Comparison of ENCODE assay signal across 1 cellular context in genomic region chr19:14136509-14137281, GRCh38.
TF ChIP-seq lines count a peak whose summit lies in the region.

Gene ASF1B, minus strand, starts transcription at chr19:14136589. Its CDS starts 133 bp downstream, at chr19:14136456.

TF ChIP-seq in HepG2, 621 proteins besides CTCF, POLR2A, EP300 and RAD21 (continued from another document and continues in another):
- peak; percentile 93 for TF ChIP-seq SP2 (CRISPR knock-in tag; IDR thresholded peaks at IDR 0.05)
- no peak for TF ChIP-seq SOX6 (IDR thresholded peaks at IDR 0.05)
- peak; percentile 50 for TF ChIP-seq SOX6 (CRISPR knock-in tag; IDR thresholded peaks at IDR 0.05)
- peak; percentile 69; the same call in 1 of the 2 replicates for TF ChIP-seq ZNF446 (CRISPR knock-in tag; IDR thresholded peaks at IDR 0.05)
- TF ChIP-seq NBN (conservative IDR thresholded peaks at IDR 0.05), result no peak
- peak; percentile 88; the same call in 1 of the 2 replicates for TF ChIP-seq ZNF235 (CRISPR knock-in tag; IDR thresholded peaks at IDR 0.05; ENCODE audit: borderline replicate concordance)
- TF ChIP-seq ZNF430 (CRISPR knock-in tag; IDR thresholded peaks at IDR 0.05), result peak; percentile 39; the same call in 1 of the 2 replicates
- no peak for TF ChIP-seq SATB2 (CRISPR knock-in tag; IDR thresholded peaks at IDR 0.05)
- TF ChIP-seq ZBTB34 (CRISPR knock-in tag; IDR thresholded peaks at IDR 0.05), result peak; percentile 71; the same call in 1 of the 2 replicates
- peak; percentile 56; the same call in 1 of the 2 replicates for TF ChIP-seq RXRB (CRISPR knock-in tag; IDR thresholded peaks at IDR 0.05; ENCODE audit: borderline replicate concordance)
- TF ChIP-seq ZNF768 (CRISPR knock-in tag; IDR thresholded peaks at IDR 0.05), result 0 out of 2 replicates have a peak, but pooled peaks have one; percentile 17
- TF ChIP-seq TMF1 (CRISPR knock-in tag; IDR thresholded peaks at IDR 0.05; ENCODE audit: low read depth), result peak; percentile 44; the same call in 1 of the 2 replicates
- peak; percentile 89 for TF ChIP-seq CSRNP1 (CRISPR knock-in tag; IDR thresholded peaks at IDR 0.05)
- TF ChIP-seq MAZ (IDR thresholded peaks at IDR 0.05; ENCODE audit: borderline replicate concordance, low read depth, low read length), result peak; percentile 56; the same call in 1 of the 2 replicates
- TF ChIP-seq MAZ (CRISPR knock-in tag; IDR thresholded peaks at IDR 0.05; ENCODE audit: low read depth), result no peak
- TF ChIP-seq ZNF367 (CRISPR knock-in tag; IDR thresholded peaks at IDR 0.05; ENCODE audit: borderline replicate concordance), result peak; percentile 68; the same call in 1 of the 2 replicates
- TF ChIP-seq, protein P1, sequence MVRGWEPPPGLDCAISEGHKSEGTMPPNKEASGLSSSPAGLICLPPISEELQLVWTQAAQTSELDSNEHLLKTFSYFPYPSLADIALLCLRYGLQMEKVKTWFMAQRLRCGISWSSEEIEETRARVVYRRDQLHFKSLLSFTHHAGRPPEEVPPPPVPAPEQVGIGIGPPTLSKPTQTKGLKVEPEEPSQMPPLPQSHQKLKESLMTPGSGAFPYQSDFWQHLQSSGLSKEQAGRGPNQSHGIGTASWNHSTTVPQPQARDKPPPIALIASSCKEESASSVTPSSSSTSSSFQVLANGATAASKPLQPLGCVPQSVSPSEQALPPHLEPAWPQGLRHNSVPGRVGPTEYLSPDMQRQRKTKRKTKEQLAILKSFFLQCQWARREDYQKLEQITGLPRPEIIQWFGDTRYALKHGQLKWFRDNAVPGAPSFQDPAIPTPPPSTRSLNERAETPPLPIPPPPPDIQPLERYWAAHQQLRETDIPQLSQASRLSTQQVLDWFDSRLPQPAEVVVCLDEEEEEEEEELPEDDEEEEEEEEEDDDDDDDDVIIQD (CRISPR knock-in tag; IDR thresholded peaks at IDR 0.05; ENCODE audit: low read depth), result peak; percentile 66
- TF ChIP-seq ZNF761 (CRISPR knock-in tag; conservative IDR thresholded peaks at IDR 0.05), result 0 out of 2 replicates have a peak, but pooled peaks have one; percentile 26
- TF ChIP-seq, protein P2, sequence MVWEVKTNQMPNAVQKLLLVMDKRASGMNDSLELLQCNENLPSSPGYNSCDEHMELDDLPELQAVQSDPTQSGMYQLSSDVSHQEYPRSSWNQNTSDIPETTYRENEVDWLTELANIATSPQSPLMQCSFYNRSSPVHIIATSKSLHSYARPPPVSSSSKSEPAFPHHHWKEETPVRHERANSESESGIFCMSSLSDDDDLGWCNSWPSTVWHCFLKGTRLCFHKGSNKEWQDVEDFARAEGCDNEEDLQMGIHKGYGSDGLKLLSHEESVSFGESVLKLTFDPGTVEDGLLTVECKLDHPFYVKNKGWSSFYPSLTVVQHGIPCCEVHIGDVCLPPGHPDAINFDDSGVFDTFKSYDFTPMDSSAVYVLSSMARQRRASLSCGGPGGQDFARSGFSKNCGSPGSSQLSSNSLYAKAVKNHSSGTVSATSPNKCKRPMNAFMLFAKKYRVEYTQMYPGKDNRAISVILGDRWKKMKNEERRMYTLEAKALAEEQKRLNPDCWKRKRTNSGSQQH (CRISPR knock-in tag; IDR thresholded peaks at IDR 0.05; ENCODE audit: low read depth), result peak; percentile 83; the same call in 1 of the 2 replicates
- TF ChIP-seq ZNF788 (CRISPR knock-in tag; IDR thresholded peaks at IDR 0.05; ENCODE audit: borderline replicate concordance), result peak; percentile 16; the same call in 1 of the 2 replicates
- TF ChIP-seq CHCHD3 (CRISPR knock-in tag; IDR thresholded peaks at IDR 0.05), result 0 out of 2 replicates have a peak, but pooled peaks have one; percentile 23
- TF ChIP-seq, protein P3, sequence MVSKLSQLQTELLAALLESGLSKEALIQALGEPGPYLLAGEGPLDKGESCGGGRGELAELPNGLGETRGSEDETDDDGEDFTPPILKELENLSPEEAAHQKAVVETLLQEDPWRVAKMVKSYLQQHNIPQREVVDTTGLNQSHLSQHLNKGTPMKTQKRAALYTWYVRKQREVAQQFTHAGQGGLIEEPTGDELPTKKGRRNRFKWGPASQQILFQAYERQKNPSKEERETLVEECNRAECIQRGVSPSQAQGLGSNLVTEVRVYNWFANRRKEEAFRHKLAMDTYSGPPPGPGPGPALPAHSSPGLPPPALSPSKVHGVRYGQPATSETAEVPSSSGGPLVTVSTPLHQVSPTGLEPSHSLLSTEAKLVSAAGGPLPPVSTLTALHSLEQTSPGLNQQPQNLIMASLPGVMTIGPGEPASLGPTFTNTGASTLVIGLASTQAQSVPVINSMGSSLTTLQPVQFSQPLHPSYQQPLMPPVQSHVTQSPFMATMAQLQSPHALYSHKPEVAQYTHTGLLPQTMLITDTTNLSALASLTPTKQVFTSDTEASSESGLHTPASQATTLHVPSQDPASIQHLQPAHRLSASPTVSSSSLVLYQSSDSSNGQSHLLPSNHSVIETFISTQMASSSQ (IDR thresholded peaks at IDR 0.05; ENCODE audit: low read depth), result no peak
- TF ChIP-seq, protein P3 (CRISPR knock-in tag; IDR thresholded peaks at IDR 0.05; ENCODE audit: borderline replicate concordance), result no peak; the same call in 1 of the 2 replicates
- peak; percentile 87 for TF ChIP-seq THAP11 (CRISPR knock-in tag; IDR thresholded peaks at IDR 0.05)
- no peak for TF ChIP-seq ZNF570 (CRISPR knock-in tag; IDR thresholded peaks at IDR 0.05; ENCODE audit: borderline replicate concordance)
- peak; percentile 76 for TF ChIP-seq ZNF605 (CRISPR knock-in tag; IDR thresholded peaks at IDR 0.05)
- TF ChIP-seq TRIM22 (IDR thresholded peaks at IDR 0.05), result no peak
- TF ChIP-seq NPAS2 (CRISPR knock-in tag; IDR thresholded peaks at IDR 0.05; ENCODE audit: borderline replicate concordance), result no peak
- peak; percentile 24; the same call in 1 of the 2 replicates for TF ChIP-seq ZNF564 (CRISPR knock-in tag; IDR thresholded peaks at IDR 0.05)
- TF ChIP-seq, protein P4, sequence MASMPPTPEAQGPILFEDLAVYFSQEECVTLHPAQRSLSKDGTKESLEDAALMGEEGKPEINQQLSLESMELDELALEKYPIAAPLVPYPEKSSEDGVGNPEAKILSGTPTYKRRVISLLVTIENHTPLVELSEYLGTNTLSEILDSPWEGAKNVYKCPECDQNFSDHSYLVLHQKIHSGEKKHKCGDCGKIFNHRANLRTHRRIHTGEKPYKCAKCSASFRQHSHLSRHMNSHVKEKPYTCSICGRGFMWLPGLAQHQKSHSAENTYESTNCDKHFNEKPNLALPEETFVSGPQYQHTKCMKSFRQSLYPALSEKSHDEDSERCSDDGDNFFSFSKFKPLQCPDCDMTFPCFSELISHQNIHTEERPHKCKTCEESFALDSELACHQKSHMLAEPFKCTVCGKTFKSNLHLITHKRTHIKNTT (CRISPR knock-in tag; IDR thresholded peaks at IDR 0.05), result no peak
- TF ChIP-seq ZNF205 (CRISPR knock-in tag; IDR thresholded peaks at IDR 0.05), result peak; percentile 71; the same call in 1 of the 2 replicates
- peak; percentile 71; the same call in 1 of the 2 replicates for TF ChIP-seq SALL2 (CRISPR knock-in tag; IDR thresholded peaks at IDR 0.05)
- TF ChIP-seq MAFF (IDR thresholded peaks at IDR 0.05; ENCODE audit: low read depth, low read length), result no peak
- peak; percentile 11; the same call in 1 of the 2 replicates for TF ChIP-seq ZNF317 (CRISPR knock-in tag; IDR thresholded peaks at IDR 0.05)
- no peak for TF ChIP-seq PHF5A (CRISPR knock-in tag; IDR thresholded peaks at IDR 0.05; ENCODE audit: low read depth, unreplicated experiment)
- TF ChIP-seq ZIK1 (CRISPR knock-in tag; IDR thresholded peaks at IDR 0.05; ENCODE audit: borderline replicate concordance, low read depth), result peak; percentile 25; the same call in 1 of the 2 replicates
- TF ChIP-seq, protein P5, sequence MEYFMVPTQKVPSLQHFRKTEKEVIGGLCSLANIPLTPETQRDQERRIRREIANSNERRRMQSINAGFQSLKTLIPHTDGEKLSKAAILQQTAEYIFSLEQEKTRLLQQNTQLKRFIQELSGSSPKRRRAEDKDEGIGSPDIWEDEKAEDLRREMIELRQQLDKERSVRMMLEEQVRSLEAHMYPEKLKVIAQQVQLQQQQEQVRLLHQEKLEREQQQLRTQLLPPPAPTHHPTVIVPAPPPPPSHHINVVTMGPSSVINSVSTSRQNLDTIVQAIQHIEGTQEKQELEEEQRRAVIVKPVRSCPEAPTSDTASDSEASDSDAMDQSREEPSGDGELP (IDR thresholded peaks at IDR 0.05; ENCODE audit: borderline replicate concordance, low read depth), result peak; percentile 69; the same call in 1 of the 2 replicates
- TF ChIP-seq TOE1 (CRISPR knock-in tag; IDR thresholded peaks at IDR 0.05), result no peak; the same call in 1 of the 2 replicates
- no peak for TF ChIP-seq NR3C1 (CRISPR knock-in tag; IDR thresholded peaks at IDR 0.05)
- peak; percentile 87; the same call in 1 of the 2 replicates for TF ChIP-seq CSRNP2 (CRISPR knock-in tag; conservative IDR thresholded peaks at IDR 0.05; ENCODE audit: low read depth)
- TF ChIP-seq ZZZ3 (CRISPR knock-in tag; IDR thresholded peaks at IDR 0.05; ENCODE audit: borderline replicate concordance), result no peak
- peak; percentile 35; the same call in 1 of the 2 replicates for TF ChIP-seq ISL2 (CRISPR knock-in tag; IDR thresholded peaks at IDR 0.05)
- TF ChIP-seq TEAD3 (CRISPR knock-in tag; optimal IDR thresholded peaks at IDR 0.05; ENCODE audit: borderline replicate concordance), result no peak
- TF ChIP-seq SNAI1 (CRISPR knock-in tag; IDR thresholded peaks at IDR 0.05; ENCODE audit: borderline replicate concordance), result peak; percentile 82
- peak; percentile 55; the same call in 1 of the 2 replicates for TF ChIP-seq NR2C2 (CRISPR knock-in tag; IDR thresholded peaks at IDR 0.05; ENCODE audit: borderline replicate concordance)
- TF ChIP-seq NR2F2 (IDR thresholded peaks at IDR 0.05; ENCODE audit: borderline replicate concordance, low read depth), result peak; percentile 39; the same call in 1 of the 2 replicates
- peak; percentile 70; the same call in 1 of the 2 replicates for TF ChIP-seq ZSCAN5A (CRISPR knock-in tag; IDR thresholded peaks at IDR 0.05; ENCODE audit: borderline replicate concordance)
- peak; percentile 95 for TF ChIP-seq ZNF878 (CRISPR knock-in tag; IDR thresholded peaks at IDR 0.05)
